ENCODE assay signal across 1 cellular context in genomic region chr11:12043959-12044772, GRCh38.
TF ChIP-seq lines count a peak whose summit lies in the region.

No MANE protein-coding gene starts in this region.

TF ChIP-seq in HepG2, 621 proteins besides CTCF, POLR2A, EP300 and RAD21 (continued from another document and continues in another):
- no peak for TF ChIP-seq JARID2 (CRISPR knock-in tag; IDR thresholded peaks at IDR 0.05; ENCODE audit: insufficient replicate concordance)
- no peak for TF ChIP-seq DMTF1 (CRISPR knock-in tag; IDR thresholded peaks at IDR 0.05)
- no peak for TF ChIP-seq ZNF672 (CRISPR knock-in tag; IDR thresholded peaks at IDR 0.05)
- peak; percentile 87 for TF ChIP-seq ZBTB43 (CRISPR knock-in tag; conservative IDR thresholded peaks at IDR 0.05)
- TF ChIP-seq NPAS2 (CRISPR knock-in tag; IDR thresholded peaks at IDR 0.05; ENCODE audit: borderline replicate concordance) = no peak
- TF ChIP-seq KLF13 (CRISPR knock-in tag; IDR thresholded peaks at IDR 0.05) = no peak
- no peak for TF ChIP-seq ISL2 (CRISPR knock-in tag; IDR thresholded peaks at IDR 0.05)
- no peak for TF ChIP-seq MAFG (CRISPR knock-in tag; IDR thresholded peaks at IDR 0.05)
- TF ChIP-seq GFI1 (CRISPR knock-in tag; IDR thresholded peaks at IDR 0.05; ENCODE audit: borderline replicate concordance) = no peak
- no peak for TF ChIP-seq ZNF710 (CRISPR knock-in tag; IDR thresholded peaks at IDR 0.05; ENCODE audit: borderline replicate concordance)
- TF ChIP-seq ZNF703 (CRISPR knock-in tag; IDR thresholded peaks at IDR 0.05; ENCODE audit: borderline replicate concordance) = no peak
- TF ChIP-seq TOPORS (CRISPR knock-in tag; IDR thresholded peaks at IDR 0.05) = no peak
- TF ChIP-seq ZFP36 (IDR thresholded peaks at IDR 0.05; ENCODE audit: borderline replicate concordance, low read depth, low read length, partially characterized antibody) = no peak
- TF ChIP-seq REST (IDR thresholded peaks at IDR 0.05; ENCODE audit: borderline replicate concordance in 1 of 2, low read depth in 1 of 2, low read length in 2 of 2) = no peak
- TF ChIP-seq ZFAT (CRISPR knock-in tag; conservative IDR thresholded peaks at IDR 0.05) = no peak
- no peak for TF ChIP-seq FOXA1 (IDR thresholded peaks at IDR 0.05)
- TF ChIP-seq FOXA1 (CRISPR knock-in tag; IDR thresholded peaks at IDR 0.05) = no peak
- no peak; the same call in 1 of the 2 replicates for TF ChIP-seq ZNF124 (CRISPR knock-in tag; IDR thresholded peaks at IDR 0.05)
- no peak for TF ChIP-seq ZBTB39 (CRISPR knock-in tag; IDR thresholded peaks at IDR 0.05)
- peak; percentile 63; the same call in 1 of the 2 replicates for TF ChIP-seq ZNF547 (CRISPR knock-in tag; IDR thresholded peaks at IDR 0.05)
- TF ChIP-seq CBX1 (IDR thresholded peaks at IDR 0.05; ENCODE audit: low read depth) = no peak
- peak; percentile 30; the same call in 1 of the 2 replicates for TF ChIP-seq HNF1B (CRISPR knock-in tag; IDR thresholded peaks at IDR 0.05)
- no peak for TF ChIP-seq PBX3 (CRISPR knock-in tag; IDR thresholded peaks at IDR 0.05; ENCODE audit: borderline replicate concordance)
- no peak for TF ChIP-seq PITX1 (CRISPR knock-in tag; IDR thresholded peaks at IDR 0.05)
- TF ChIP-seq GLI4 (CRISPR knock-in tag; IDR thresholded peaks at IDR 0.05; ENCODE audit: borderline replicate concordance) = no peak; the same call in 1 of the 2 replicates
- peak; percentile 43; the same call in 1 of the 2 replicates for TF ChIP-seq MIXL1 (CRISPR knock-in tag; IDR thresholded peaks at IDR 0.05)
- no peak for TF ChIP-seq ZSCAN30 (CRISPR knock-in tag; IDR thresholded peaks at IDR 0.05)
- TF ChIP-seq AHDC1 (CRISPR knock-in tag; IDR thresholded peaks at IDR 0.05; ENCODE audit: borderline replicate concordance) = peak; percentile 59; the same call in 1 of the 2 replicates
- TF ChIP-seq RXRA (CRISPR knock-in tag; IDR thresholded peaks at IDR 0.05) = no peak
- no peak for TF ChIP-seq CAMTA2 (CRISPR knock-in tag; IDR thresholded peaks at IDR 0.05; ENCODE audit: borderline replicate concordance)
- TF ChIP-seq THAP11 (CRISPR knock-in tag; IDR thresholded peaks at IDR 0.05) = peak; percentile 52
- TF ChIP-seq HES4 (CRISPR knock-in tag; IDR thresholded peaks at IDR 0.05; ENCODE audit: borderline replicate concordance) = no peak
- TF ChIP-seq ATF3 (CRISPR knock-in tag; IDR thresholded peaks at IDR 0.05) = peak; percentile 79
- TF ChIP-seq PHF21A (CRISPR knock-in tag; IDR thresholded peaks at IDR 0.05) = no peak
- no peak for TF ChIP-seq TSC22D2 (CRISPR knock-in tag; IDR thresholded peaks at IDR 0.05; ENCODE audit: borderline replicate concordance)
- no peak for TF ChIP-seq ZNF430 (CRISPR knock-in tag; IDR thresholded peaks at IDR 0.05)
- TF ChIP-seq ZNF225 (CRISPR knock-in tag; IDR thresholded peaks at IDR 0.05) = no peak; the same call in 1 of the 2 replicates
- no peak for TF ChIP-seq U2AF2 (IDR thresholded peaks at IDR 0.05; ENCODE audit: low read depth, low read length)
- TF ChIP-seq PHF5A (CRISPR knock-in tag; IDR thresholded peaks at IDR 0.05; ENCODE audit: low read depth, unreplicated experiment) = no peak
- no peak for TF ChIP-seq ZNF101 (CRISPR knock-in tag; IDR thresholded peaks at IDR 0.05; ENCODE audit: borderline replicate concordance, low read depth)
- TF ChIP-seq DRAP1 (CRISPR knock-in tag; IDR thresholded peaks at IDR 0.05) = peak; percentile 40; the same call in 1 of the 2 replicates
- no peak for TF ChIP-seq ZC3H13 (CRISPR knock-in tag; IDR thresholded peaks at IDR 0.05)
